8 cellular contexts compared by ENCODE assay signal in the genomic region with DNA sequence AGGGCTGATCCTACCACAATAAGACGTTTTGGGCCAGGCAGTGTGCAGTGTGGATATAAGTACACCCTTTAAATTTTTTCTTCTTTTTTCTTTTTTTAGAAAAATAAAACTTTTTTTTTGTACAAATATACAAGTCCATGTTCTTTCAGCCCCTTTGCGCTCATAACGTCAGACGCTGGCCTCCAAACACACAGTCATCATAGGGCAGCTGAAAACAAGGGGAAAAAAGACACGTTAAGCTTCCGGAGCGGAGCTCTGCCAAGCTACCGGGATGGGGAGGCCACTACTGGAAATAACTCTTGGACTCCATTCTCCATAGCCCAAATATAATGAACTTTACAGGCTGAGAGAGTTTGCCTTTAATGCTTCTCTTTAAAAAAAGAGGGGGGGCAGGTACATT. TPM values are rescaled to one million over a fixed set of nuclear protein-coding genes. Genes with fewer than 3 reads are reported as not detected.
DNase-seq lines count a peak whose midpoint lies in the region; ATAC-seq and TF ChIP-seq lines count a peak whose summit lies in the region.

No MANE protein-coding gene starts in this region.

- H3K36me3 ChIP-seq in Caco-2 (ENCODE audit: control insufficient read depth, insufficient read depth, low read length) = peaks cover 3% of the 10 kb centered on the region; the same call in 1 of the 2 replicates

- DNase-seq in Caco-2 (no peak), fibroblast of villous mesenchyme (ENCODE audit: low read depth) (peak; percentile 41), progenitor cell of endocrine pancreas (ENCODE audit: low spot score, unreplicated experiment) (no peak), NCI-H524 treated with DMSO at 0.1 percent for 48 hours (lab: John Stamatoyannopoulos, UW) (no peak), DMS114 treated with DMSO at 0.1 percent for 48 hours (lab: John Stamatoyannopoulos, UW; ENCODE audit: unreplicated experiment) (no peak), DMS53 (lab: John Stamatoyannopoulos, UW) (no peak)
- DNase-seq in activated CD8-positive, alpha-beta T cell treated with anti-CD3 and anti-CD28 coated beads, Interleukin-2, amount 10 ng/mL, durations not matched to agents 7 days and 5 days = no peak

- H3K9me3 Mint-ChIP-seq in Caco-2 (ENCODE audit: unreplicated experiment) (no peaks in the 10 kb centered on the region), progenitor cell of endocrine pancreas (ENCODE audit: low read depth) (no peaks in the 10 kb centered on the region)
- H3K9me3 Mint-ChIP-seq in activated CD8-positive, alpha-beta T cell treated with anti-CD3 and anti-CD28 coated beads, Interleukin-2, amount 10 ng/mL, durations not matched to agents 7 days and 5 days (ENCODE audit: insufficient read depth) = no peaks in the 10 kb centered on the region

- ATAC-seq in activated CD8-positive, alpha-beta T cell treated with anti-CD3 and anti-CD28 coated beads, Interleukin-2, amount 10 ng/mL, durations not matched to agents 7 days and 5 days = no peak
- ATAC-seq in GM21381 (IDR thresholded peaks at IDR 0.05; ENCODE audit: unreplicated experiment) = no peak

- CTCF ChIA-PET in Caco-2 (lab: Charles Lee) = interaction anchor here (0.6 kb wide), 1 partner anchor 187 kb away, joined by 4 read pairs; no protein-coding TSS in a partner anchor
- CTCF ChIA-PET in activated CD8-positive, alpha-beta T cell treated with anti-CD3 and anti-CD28 coated beads, Interleukin-2, amount 10 ng/mL, durations not matched to agents 7 days and 5 days (lab: Charles Lee) = interaction anchor here (0.6 to 6.6 kb wide), 16 partner anchors 13 to 355 kb away, joined by 3 to 112 read pairs (median 4); partner anchors contain the start of gene PSMA6

- TSS peak; percentile 71 for BruUV-seq in Caco-2 (replicated peaks; lab: Mats Ljungman, UMichigan)

- intact Hi-C loops in Caco-2 (cut with micrococcal nuclease; ENCODE audit: unreplicated experiment) = loop anchor here (10.0 kb wide), 1 partner anchor 277 kb away; the partner anchor contains the start of genes PPP2R3C and PRORP

- H3K4me1 Mint-ChIP-seq in Caco-2 (ENCODE audit: low read depth, unreplicated experiment) (peaks cover 23% of the 10 kb centered on the region), progenitor cell of endocrine pancreas (ENCODE audit: low read depth) (peaks cover 29% of the 10 kb centered on the region)
- H3K4me1 Mint-ChIP-seq in activated CD8-positive, alpha-beta T cell treated with anti-CD3 and anti-CD28 coated beads, Interleukin-2, amount 10 ng/mL, durations not matched to agents 7 days and 5 days (ENCODE audit: low read depth) = peaks cover 59% of the 10 kb centered on the region

- H3K36me3 Mint-ChIP-seq in Caco-2 (ENCODE audit: insufficient read depth, unreplicated experiment) (peaks cover 67% of the 10 kb centered on the region), progenitor cell of endocrine pancreas (ENCODE audit: insufficient read depth) (peaks cover 16% of the 10 kb centered on the region)
- H3K36me3 Mint-ChIP-seq in activated CD8-positive, alpha-beta T cell treated with anti-CD3 and anti-CD28 coated beads, Interleukin-2, amount 10 ng/mL, durations not matched to agents 7 days and 5 days (ENCODE audit: low read depth) = peaks cover 49% of the 10 kb centered on the region

- TF ChIP-seq CTCF in Caco-2 (IDR thresholded peaks at IDR 0.05; ENCODE audit: insufficient read depth in 1 of 2, low read depth in 1 of 2, low read length in 1 of 2, severe bottlenecking in 1 of 2, unreplicated experiment in 1 of 2) = no peak
- TF ChIP-seq CTCF in fibroblast of villous mesenchyme (IDR thresholded peaks at IDR 0.05; ENCODE audit: insufficient read depth, low read depth, low read length) = no peak
- TF ChIP-seq CTCF in progenitor cell of endocrine pancreas (IDR thresholded peaks at IDR 0.05; ENCODE audit: unreplicated experiment) = no peak

- no peaks in the 10 kb centered on the region for H3K27me3 Mint-ChIP-seq in Caco-2 (ENCODE audit: insufficient read depth, unreplicated experiment)
- H3K27me3 Mint-ChIP-seq in activated CD8-positive, alpha-beta T cell treated with anti-CD3 and anti-CD28 coated beads, Interleukin-2, amount 10 ng/mL, durations not matched to agents 7 days and 5 days (ENCODE audit: low read depth) = no peaks in the 10 kb centered on the region
- H3K27me3 Mint-ChIP-seq in progenitor cell of endocrine pancreas = no peaks in the 10 kb centered on the region

- H3K4me3 Mint-ChIP-seq in Caco-2 (ENCODE audit: unreplicated experiment) (no peak overlapping the region), progenitor cell of endocrine pancreas (ENCODE audit: low read depth) (peak overlapping the region; percentile 81)
- peak overlapping the region; percentile 91 for H3K4me3 Mint-ChIP-seq in activated CD8-positive, alpha-beta T cell treated with anti-CD3 and anti-CD28 coated beads, Interleukin-2, amount 10 ng/mL, durations not matched to agents 7 days and 5 days

- no peaks in the 10 kb centered on the region for H3K9me3 ChIP-seq in Caco-2

- H3K4me3 ChIP-seq in Caco-2 (ENCODE audit: low read depth, low read length) = no peak overlapping the region
- H3K4me3 ChIP-seq in fibroblast of villous mesenchyme (ENCODE audit: low read depth, low read length) = peak overlapping the region; percentile 75

- peaks cover 34% of the 10 kb centered on the region for H3K4me1 ChIP-seq in Caco-2

- H3K27ac Mint-ChIP-seq in Caco-2 (ENCODE audit: unreplicated experiment) (no peak overlapping the region), progenitor cell of endocrine pancreas (no peak overlapping the region)
- no peak overlapping the region for H3K27ac Mint-ChIP-seq in activated CD8-positive, alpha-beta T cell treated with anti-CD3 and anti-CD28 coated beads, Interleukin-2, amount 10 ng/mL, durations not matched to agents 7 days and 5 days

- H3K27me3 ChIP-seq in Caco-2 (replicated peaks; ENCODE audit: control insufficient read depth, insufficient read depth, low read length) = no peaks in the 10 kb centered on the region; the same call in 1 of the 2 replicates

- POLR2A ChIA-PET in Caco-2 (lab: Charles Lee) = interaction anchor here (0.6 kb wide), 1 partner anchor 60 kb away, joined by 4 read pairs; no protein-coding TSS in a partner anchor
- POLR2A ChIA-PET in activated CD8-positive, alpha-beta T cell treated with anti-CD3 and anti-CD28 coated beads, Interleukin-2, amount 10 ng/mL, durations not matched to agents 7 days and 5 days (lab: Charles Lee) = interaction anchor here (0.6 to 5.9 kb wide), 12 partner anchors 15 to 353 kb away, joined by 3 to 107 read pairs (median 4); partner anchors contain the start of genes PPP2R3C, PRORP and PSMA6

RNA-seq across cellular contexts. Expression of gene NFKBIA, which starts 2.7 kb away (rescaled TPM):
- total RNA-seq in Caco-2 (2022) (33.4 and 39.9 TPM in 2 replicates), fibroblast of villous mesenchyme (93.1 and 252 TPM in 2 replicates), progenitor cell of endocrine pancreas (31.8 and 35.7 TPM in 2 replicates)
- total RNA-seq in activated CD8-positive, alpha-beta T cell treated with anti-CD3 and anti-CD28 coated beads, Interleukin-2, amount 10 ng/mL, durations not matched to agents 7 days and 5 days = 10 to 100 TPM; 56.1 to 56.8 TPM
